ENCODE assay signal across 26 cellular contexts in genomic region chr7:35286986-35287385, GRCh38. TPM values are rescaled to one million over a fixed set of nuclear protein-coding genes. Genes with fewer than 3 reads are reported as not detected.
"Had no signal": no experiment of that assay in that cellular context is flagged by ENCODE, and none has a peak within 500 bp of the region (broad histone marks: within the 10 kb centered on the region; RNA-seq: fewer than 3 reads in every experiment).

No MANE protein-coding gene starts in this region.

- H3K9me3 ChIP-seq: ascending aorta, body of pancreas, SJCRH30 had no signal

- H3K27ac ChIP-seq: ascending aorta, body of pancreas, RWPE1, SJCRH30 had no signal

- H3K36me3 ChIP-seq: ascending aorta, SJCRH30 had no signal

- FAIRE-seq: bronchial epithelial cell had no signal

- H3K4me3 ChIP-seq: ascending aorta, body of pancreas, SJCRH30 had no signal

- H3K27me3 ChIP-seq: ascending aorta, body of pancreas had no signal

- H3K4me1 ChIP-seq: ascending aorta, body of pancreas, SJCRH30 had no signal

- ATAC-seq: activated CD8-positive, alpha-beta memory T cell treated with anti-CD3 and anti-CD28 coated beads, Interleukin-2, amount 10 ng/mL, durations not matched to agents 7 days and 5 days; body of pancreas; Panc1; WTC11 had no signal

- DNase-seq: activated CD4-positive, alpha-beta T cell treated with anti-CD3 and anti-CD28 coated beads for 48 hours; activated CD4-positive, alpha-beta T cell treated with anti-CD3 and anti-CD28 coated beads, Interleukin-2, amount 50 U/mL, for 48 hours; activated CD4-positive, CD25-positive, alpha-beta regulatory T cell treated with anti-CD3 and anti-CD28 coated beads, Interleukin-2, amount 50 U/mL, for 72 hours; activated CD8-positive, alpha-beta memory T cell treated with anti-CD3 and anti-CD28 coated beads, Interleukin-2, amount 10 ng/mL, durations not matched to agents 7 days and 5 days; activated effector memory CD4-positive, alpha-beta T cell treated with Interleukin-2 at 50 U/mL for 16 hours; activated naive CD4-positive, alpha-beta T cell; activated T-cell treated with anti-CD3 and anti-CD28 coated beads, Interleukin-2, amount 50 U/mL, for 24 hours; amniotic stem cell; body of pancreas; Karpas-422; NCI-H1048; NCI-H2029; NCI-H2107; NCI-H2171 treated with DMSO at 0.1 percent for 48 hours; NCI-H345; NCI-H510A treated with DMSO at 0.1 percent for 48 hours; NCI-H69; NK-92 treated with Interleukin-12 subunit alpha and Interleukin-12 subunit beta, amount 100 ng/mL, for 24 hours; OCI-M1; Right ventricle myocardium superior; SJCRH30 had no signal

RNA-seq across cellular contexts. Expression of gene TBX20, which starts 33.1 kb away (rescaled TPM):
- total RNA-seq: ascending aorta, body of pancreas had no signal
